Comparison of ENCODE assay signal across 19 cellular contexts in genomic region chr3:160765211-160765610, GRCh38.
"Had no signal": no experiment of that assay in that cellular context is flagged by ENCODE, and none has a peak within 500 bp of the region (broad histone marks: within the 10 kb centered on the region; RNA-seq: fewer than 3 reads in every experiment).

No MANE protein-coding gene starts in this region.

- H3K9me3 ChIP-seq: Peyer's patch, SJSA1 had no signal

- H3K27me3 ChIP-seq: brain microvascular endothelial cell, cardiac muscle cell, Peyer's patch had no signal

- DNase-seq: activated CD4-positive, alpha-beta T cell treated with anti-CD3 and anti-CD28 coated beads for 4 hours; activated CD8-positive, alpha-beta memory T cell treated with anti-CD3 and anti-CD28 coated beads, Interleukin-2, amount 50 U/mL, for 4 hours; activated CD8-positive, alpha-beta T cell treated with anti-CD3 and anti-CD28 coated beads for 36 hours; activated gamma-delta T cell treated with Interleukin-2 at 50 U/mL for 16 hours; activated naive CD4-positive, alpha-beta T cell treated with anti-CD3 and anti-CD28 coated beads, Interleukin-2, amount 10 ng/mL, durations not matched to agents 7 days and 5 days; activated naive CD8-positive, alpha-beta T cell treated with anti-CD3 and anti-CD28 coated beads for 36 hours; activated T-cell treated with anti-CD3 and anti-CD28 coated beads, Interleukin-2, amount 50 U/mL, for 72 hours; brain microvascular endothelial cell; KG1; MM.1S; NCI-H1105; NCI-H1436 treated with DMSO at 0.1 percent for 48 hours; NCI-H1930; NCI-H446; Peyer's patch; SHP77 had no signal

- H3K27ac ChIP-seq: brain microvascular endothelial cell, cardiac muscle cell, Peyer's patch, SJSA1 had no signal

- ATAC-seq: activated CD4-positive, CD25-positive, alpha-beta regulatory T cell treated with anti-CD3 and anti-CD28 coated beads, Interleukin-2, amount 50 U/mL, for 24 hours; activated CD8-positive, alpha-beta T cell treated with anti-CD3 and anti-CD28 coated beads for 36 hours; activated T-cell treated with anti-CD3 and anti-CD28 coated beads, Interleukin-2, amount 50 U/mL, for 72 hours had no signal

- H3K4me3 ChIP-seq: cardiac muscle cell, Peyer's patch, SJSA1 had no signal

- H3K4me1 ChIP-seq: Peyer's patch, SJSA1 had no signal

- H3K36me3 ChIP-seq: brain microvascular endothelial cell, cardiac muscle cell, Peyer's patch, SJSA1 had no signal
